ENCODE assay signal across 1 cellular context in the genomic region with DNA sequence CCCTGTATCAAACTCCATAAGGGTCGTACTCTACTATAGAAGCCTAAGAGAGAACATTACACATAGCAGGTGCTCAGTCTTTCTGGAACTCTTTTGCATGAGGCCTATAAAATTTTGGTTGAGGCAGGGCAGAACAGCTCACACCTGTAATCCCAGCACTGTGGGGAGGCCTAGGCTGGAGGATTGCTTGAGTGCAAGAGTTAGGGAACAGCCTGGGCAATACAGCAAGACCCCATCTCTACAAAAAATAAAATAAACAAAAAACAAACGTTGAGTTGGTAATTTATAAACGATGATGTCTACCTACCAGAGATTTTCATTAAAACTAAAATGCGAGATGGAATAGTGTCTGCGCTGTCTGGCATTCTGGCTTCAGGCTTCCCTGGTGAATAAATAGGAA.
TF ChIP-seq lines count a peak whose summit lies in the region.

No MANE protein-coding gene starts in this region.

TF ChIP-seq in A549, 52 proteins besides CTCF, POLR2A, EP300 and RAD21 (continued from another document):
- TF ChIP-seq ZNF302 (CRISPR knock-in tag; IDR thresholded peaks at IDR 0.05) (no peak), POLR2AphosphoS2 (conservative IDR thresholded peaks at IDR 0.05; ENCODE audit: low read length) (no peak), TP53 (CRISPR knock-in tag; IDR thresholded peaks at IDR 0.05) (no peak), RFX5 (IDR thresholded peaks at IDR 0.05) (no peak), HEYL (CRISPR knock-in tag; IDR thresholded peaks at IDR 0.05) (no peak), RARB (CRISPR knock-in tag; IDR thresholded peaks at IDR 0.05) (no peak)
